Comparison of ENCODE assay signal across 2 cellular contexts in genomic region chr17:7548585-7549400, GRCh38.
TF ChIP-seq lines count a peak whose summit lies in the region.

Gene TNFSF12, plus strand, starts transcription at chr17:7549058. Its CDS starts 96 bp downstream, at chr17:7549154.

TF ChIP-seq in GM23338, 12 proteins besides CTCF, POLR2A, EP300 and RAD21:
- peak; percentile 70 for TF ChIP-seq POLR2AphosphoS5 (IDR thresholded peaks at IDR 0.05; ENCODE audit: low read depth)
- TF ChIP-seq REST (IDR thresholded peaks at IDR 0.05; ENCODE audit: unreplicated experiment): no peak
- TF ChIP-seq JUNB (IDR thresholded peaks at IDR 0.05; ENCODE audit: unreplicated experiment): no peak

TF ChIP-seq in H1, 55 proteins besides CTCF, POLR2A, EP300 and RAD21:
- TF ChIP-seq HDAC2 (IDR thresholded peaks at IDR 0.05; ENCODE audit: borderline replicate concordance in 1 of 2, low read depth in 2 of 2, low read length in 2 of 2) (0 out of 4 replicates have a peak, but pooled peaks of 1 of the 2 experiments have one; percentile 53), CBX8 (IDR thresholded peaks at IDR 0.05; ENCODE audit: borderline replicate concordance, low read depth, low read length) (no peak), CTBP2 (IDR thresholded peaks at IDR 0.05; ENCODE audit: borderline replicate concordance, insufficient read depth, insufficient read length, low read length) (peak; percentile 10), RBBP5 (IDR thresholded peaks at IDR 0.05; ENCODE audit: borderline replicate concordance, low read depth, low read length) (no peak), RFX5 (IDR thresholded peaks at IDR 0.05; ENCODE audit: borderline replicate concordance, low read depth, low read length) (no peak), KDM1A (IDR thresholded peaks at IDR 0.05; ENCODE audit: borderline replicate concordance, low read length) (no peak), SRF (IDR thresholded peaks at IDR 0.05; ENCODE audit: low read depth, low read length) (no peak), SP2 (IDR thresholded peaks at IDR 0.05; ENCODE audit: low read length) (no peak), FOSL1 (IDR thresholded peaks at IDR 0.05; ENCODE audit: insufficient read depth, low read depth, low read length) (no peak), SUZ12 (IDR thresholded peaks at IDR 0.05; ENCODE audit: low read length) (no peak; the same call in 1 of the 2 replicates), TCF12 (IDR thresholded peaks at IDR 0.05; ENCODE audit: low read depth, low read length) (0 out of 2 replicates have a peak, but pooled peaks have one; percentile 31), GABPA (IDR thresholded peaks at IDR 0.05; ENCODE audit: borderline replicate concordance, insufficient read depth, low read length) (no peak), BACH1 (IDR thresholded peaks at IDR 0.05; ENCODE audit: low read length) (0 out of 2 replicates have a peak, but pooled peaks have one; percentile 13), EZH2 (IDR thresholded peaks at IDR 0.05; ENCODE audit: low read depth, low read length, severe bottlenecking) (no peak), BCL11A (IDR thresholded peaks at IDR 0.05; ENCODE audit: low read depth in 2 of 2, low read length in 2 of 2) (no peak), RXRA (IDR thresholded peaks at IDR 0.05; ENCODE audit: insufficient read depth, low read depth, low read length) (no peak), HDAC6 (IDR thresholded peaks at IDR 0.05; ENCODE audit: low read depth, low read length) (no peak), POU5F1 (IDR thresholded peaks at IDR 0.05; ENCODE audit: low read depth, low read length) (no peak), KDM4A (IDR thresholded peaks at IDR 0.05; ENCODE audit: low read depth, low read length, severe bottlenecking) (peak; percentile 92), PHF8 (conservative IDR thresholded peaks at IDR 0.05; ENCODE audit: low read depth, low read length) (peak; percentile 38; the same call in 1 of the 2 replicates), SIX5 (IDR thresholded peaks at IDR 0.05; ENCODE audit: low read depth, low read length) (no peak)
- TF ChIP-seq, protein P1, sequence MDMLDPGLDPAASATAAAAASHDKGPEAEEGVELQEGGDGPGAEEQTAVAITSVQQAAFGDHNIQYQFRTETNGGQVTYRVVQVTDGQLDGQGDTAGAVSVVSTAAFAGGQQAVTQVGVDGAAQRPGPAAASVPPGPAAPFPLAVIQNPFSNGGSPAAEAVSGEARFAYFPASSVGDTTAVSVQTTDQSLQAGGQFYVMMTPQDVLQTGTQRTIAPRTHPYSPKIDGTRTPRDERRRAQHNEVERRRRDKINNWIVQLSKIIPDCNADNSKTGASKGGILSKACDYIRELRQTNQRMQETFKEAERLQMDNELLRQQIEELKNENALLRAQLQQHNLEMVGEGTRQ (IDR thresholded peaks at IDR 0.05; ENCODE audit: low read length): no peak
- TF ChIP-seq, protein P2, sequence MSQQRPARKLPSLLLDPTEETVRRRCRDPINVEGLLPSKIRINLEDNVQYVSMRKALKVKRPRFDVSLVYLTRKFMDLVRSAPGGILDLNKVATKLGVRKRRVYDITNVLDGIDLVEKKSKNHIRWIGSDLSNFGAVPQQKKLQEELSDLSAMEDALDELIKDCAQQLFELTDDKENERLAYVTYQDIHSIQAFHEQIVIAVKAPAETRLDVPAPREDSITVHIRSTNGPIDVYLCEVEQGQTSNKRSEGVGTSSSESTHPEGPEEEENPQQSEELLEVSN (IDR thresholded peaks at IDR 0.05): no peak
- TF ChIP-seq, protein P3, sequence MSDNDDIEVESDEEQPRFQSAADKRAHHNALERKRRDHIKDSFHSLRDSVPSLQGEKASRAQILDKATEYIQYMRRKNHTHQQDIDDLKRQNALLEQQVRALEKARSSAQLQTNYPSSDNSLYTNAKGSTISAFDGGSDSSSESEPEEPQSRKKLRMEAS (IDR thresholded peaks at IDR 0.05): no peak
